In the genomic region with DNA sequence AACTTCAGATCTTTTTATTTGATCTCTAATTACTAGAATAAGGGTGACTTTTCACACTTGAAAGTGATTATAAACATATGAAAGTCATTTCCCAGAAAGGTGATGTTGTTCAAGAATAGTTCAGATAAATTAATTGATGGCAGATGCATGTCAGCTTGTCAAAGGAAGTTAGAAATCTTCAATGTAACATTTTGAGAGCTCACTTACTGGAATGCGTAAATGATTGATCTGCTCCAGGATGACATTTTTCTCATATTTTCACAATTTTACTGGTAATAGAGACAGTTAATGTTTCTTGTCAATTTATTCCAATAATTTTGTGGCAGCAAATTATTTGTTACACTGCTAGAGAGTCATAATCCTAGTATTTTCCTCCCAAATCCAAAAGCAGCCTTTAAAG, we compare ENCODE assay signal across 10 cellular contexts.
"Had no signal": no experiment of that assay in that cellular context is flagged by ENCODE, and none has a peak within 500 bp of the region (broad histone marks: within the 10 kb centered on the region; RNA-seq: fewer than 3 reads in every experiment).

No MANE protein-coding gene starts in this region.

- H3K9me3 ChIP-seq: HAP-1 had no signal

- H3K27ac ChIP-seq: GM23248 had no signal

- ATAC-seq: GM23338, HCT116 had no signal

- H3K4me1 ChIP-seq: HAP-1 had no signal

- H3K4me3 ChIP-seq: GM23248, GM23338, HAP-1 had no signal

- DNase-seq: GM23248, GOT3, H7, H9, HCEC 1CT, HFFc6 had no signal

- H3K36me3 ChIP-seq: HAP-1 had no signal

- H2AFZ ChIP-seq: GM23248, GM23338 had no signal

- H3K9ac ChIP-seq: GM23248 had no signal

- FAIRE-seq: H54 had no signal

- H3K4me2 ChIP-seq: GM23338 had no signal
